8 cellular contexts compared by ENCODE assay signal in genomic region chr11:6443269-6444003, GRCh38. TPM values are rescaled to one million over a fixed set of nuclear protein-coding genes. Genes with fewer than 3 reads are reported as not detected.
DNase-seq lines count a peak whose midpoint lies in the region; ATAC-seq and TF ChIP-seq lines count a peak whose summit lies in the region.

No MANE protein-coding gene starts in this region.

- ATAC-seq in CD4-positive, alpha-beta T cell (ENCODE audit: poor library complexity) = peak; percentile 91
- ATAC-seq in GM19351 (IDR thresholded peaks at IDR 0.05; ENCODE audit: unreplicated experiment) (peak; percentile 88), HG03442 (IDR thresholded peaks at IDR 0.05; ENCODE audit: unreplicated experiment) (peak; percentile 87), heart left ventricle (peak in 3 of 4 donors; percentile 81 to 87 (median 83))

- no peak overlapping the region for H3K4me3 Mint-ChIP-seq in CD4-positive, alpha-beta T cell
- no peak overlapping the region for H3K4me3 Mint-ChIP-seq in activated naive CD4-positive, alpha-beta T cell treated with anti-CD3 and anti-CD28 coated beads, Interleukin-2, amount 10 ng/mL, durations not matched to agents 7 days and 5 days

- H3K4me1 ChIP-seq in heart left ventricle = peaks cover 0 to 5% (median 0%) of the 10 kb centered on the region in 12 donors

- 32 to 36% (median 34%) methylated on average over 5 of the region's 5 CpGs for WGBS in heart left ventricle, 4 donors

- H3K36me3 ChIP-seq in heart left ventricle = peaks cover 0 to 8% (median 3%) of the 10 kb centered on the region in 9 donors

- H3K27me3 ChIP-seq in CD4-positive, alpha-beta T cell (ENCODE audit: control insufficient read depth, insufficient read depth, low read length) = no peaks in the 10 kb centered on the region
- no peaks in the 10 kb centered on the region for H3K27me3 ChIP-seq in heart left ventricle

- in situ Hi-C loops in SK-MEL-5 (cut with HindIII; ENCODE audit: low pct_unique_long_range_greater_than_20kb, low sequenced_read_pairs) = no loop called here

- no peaks in the 10 kb centered on the region for H3K4me1 Mint-ChIP-seq in CD4-positive, alpha-beta T cell (ENCODE audit: low read depth)
- H3K4me1 Mint-ChIP-seq in activated naive CD4-positive, alpha-beta T cell treated with anti-CD3 and anti-CD28 coated beads, Interleukin-2, amount 10 ng/mL, durations not matched to agents 7 days and 5 days = no peaks in the 10 kb centered on the region

- H3K9me3 ChIP-seq in CD4-positive, alpha-beta T cell (ENCODE audit: control insufficient read depth, low read length) = no peaks in the 10 kb centered on the region
- H3K9me3 ChIP-seq in heart left ventricle = no peaks in the 10 kb centered on the region

- no peaks in the 10 kb centered on the region for H3K9me3 Mint-ChIP-seq in CD4-positive, alpha-beta T cell
- H3K9me3 Mint-ChIP-seq in activated naive CD4-positive, alpha-beta T cell treated with anti-CD3 and anti-CD28 coated beads, Interleukin-2, amount 10 ng/mL, durations not matched to agents 7 days and 5 days = no peaks in the 10 kb centered on the region

- no peaks in the 10 kb centered on the region for H3K27me3 Mint-ChIP-seq in CD4-positive, alpha-beta T cell
- H3K27me3 Mint-ChIP-seq in activated naive CD4-positive, alpha-beta T cell treated with anti-CD3 and anti-CD28 coated beads, Interleukin-2, amount 10 ng/mL, durations not matched to agents 7 days and 5 days = peaks cover 9% of the 10 kb centered on the region

- peak; percentile 89 for TF ChIP-seq CTCF in CD4-positive, alpha-beta T cell (IDR thresholded peaks at IDR 0.05)
- peak; percentile 66 to 90 (median 80) for TF ChIP-seq CTCF in heart left ventricle (IDR thresholded peaks at IDR 0.05)

- no peak overlapping the region for H3K27ac ChIP-seq in CD4-positive, alpha-beta T cell (ENCODE audit: low read depth, low read length)
- H3K27ac ChIP-seq in heart left ventricle = no peak overlapping the region

- TF ChIP-seq POLR2A in heart left ventricle (IDR thresholded peaks at IDR 0.05) = no peak

- H3K4me3 ChIP-seq in heart left ventricle = no peak overlapping the region

- intact Hi-C loops in CD4-positive, alpha-beta T cell (cut with DNase I, micrococcal nuclease) = loop anchor here (1.0 to 2.0 kb wide), 4 partner anchors 25 to 64 kb away; partner anchors contain the start of gene APBB1 (in 1 of the 2)
- intact Hi-C loops in heart left ventricle (cut with DNase I) = loop anchor here (1.0 to 10.0 kb wide), 8 partner anchors 61 to 261 kb away; no protein-coding TSS in a partner anchor

- peak; percentile 37 to 61 (median 45) for DNase-seq in CD4-positive, alpha-beta T cell
- DNase-seq in SK-MEL-5 (ENCODE audit: low read depth, low spot score) (peak; percentile 70), heart left ventricle (peak; percentile 40 to 70 (median 44)), renal cortical epithelial cell (ENCODE audit: low read depth) (peak; percentile 38), amniotic stem cell (lab: John Stamatoyannopoulos, UW) (no peak)
- peak; percentile 70 for DNase-seq in activated naive CD4-positive, alpha-beta T cell treated with anti-CD3 and anti-CD28 coated beads, Interleukin-2, amount 10 ng/mL, durations not matched to agents 7 days and 5 days

- POLR2A ChIA-PET in CD4-positive, alpha-beta T cell (lab: Charles Lee) = interaction anchor here (0.6 to 3.2 kb wide), 14 partner anchors 12 to 68 kb away, joined by 3 to 55 read pairs (median 4); partner anchors contain the start of genes APBB1, ARFIP2, SMPD1 and TIMM10B

- no peaks in the 10 kb centered on the region for H3K36me3 Mint-ChIP-seq in CD4-positive, alpha-beta T cell (ENCODE audit: low read depth)
- H3K36me3 Mint-ChIP-seq in activated naive CD4-positive, alpha-beta T cell treated with anti-CD3 and anti-CD28 coated beads, Interleukin-2, amount 10 ng/mL, durations not matched to agents 7 days and 5 days = no peaks in the 10 kb centered on the region

- H3K27ac Mint-ChIP-seq in CD4-positive, alpha-beta T cell = no peak overlapping the region
- H3K27ac Mint-ChIP-seq in activated naive CD4-positive, alpha-beta T cell treated with anti-CD3 and anti-CD28 coated beads, Interleukin-2, amount 10 ng/mL, durations not matched to agents 7 days and 5 days = no peak overlapping the region

- CTCF ChIA-PET in CD4-positive, alpha-beta T cell (lab: Charles Lee) = interaction anchor here (0.6 to 11.8 kb wide), 34 partner anchors 16 to 252 kb away, joined by 3 to 230 read pairs (median 5); partner anchors contain the start of genes APBB1, ARFIP2, MRPL17 and SMPD1
- CTCF ChIA-PET in activated naive CD4-positive, alpha-beta T cell treated with anti-CD3 and anti-CD28 coated beads, Interleukin-2, amount 10 ng/mL, durations not matched to agents 7 days and 5 days (lab: Charles Lee) = interaction anchor here (0.6 to 14.8 kb wide), 42 partner anchors 9 to 326 kb away, joined by 3 to 563 read pairs (median 4); partner anchors contain the start of genes ARFIP2, MRPL17, SMPD1 and TIMM10B

RNA-seq across cellular contexts. Expression of gene HPX, which starts 2.6 kb away (rescaled TPM):
- under 1 TPM; 0.52 to 0.87 TPM for total RNA-seq in CD4-positive, alpha-beta T cell
- total RNA-seq in SK-MEL-5 (2014; rRNA removed; shearing (Covaris generic)) = 0.35 TPM in 1 of 2 replicates, not detected in the other
- 0.62 TPM in 1 of 2 replicates, not detected in the other for polyA plus RNA-seq in SK-MEL-5 (2015; cell fraction: cytosol; rRNA removed)
- 4.3 TPM in 2 replicates for polyA plus RNA-seq in SK-MEL-5 (2015; cell fraction: nucleus; rRNA removed)
- 1 to 10 TPM in 1 of 9 donors, under 1 TPM in 3, not detected in 5; 0.17 to 1.5 (median 0.35) TPM for total RNA-seq in heart left ventricle
- polyA plus RNA-seq in heart left ventricle = under 1 TPM; 0.33 to 0.46 TPM
- total RNA-seq in renal cortical epithelial cell = 0.20 TPM in 1 of 2 replicates, not detected in the other

RNA-seq across cellular contexts. Expression of gene APBB1, which starts 24.5 kb away (rescaled TPM):
- total RNA-seq in CD4-positive, alpha-beta T cell = 100 to 1,000 TPM; 182 to 184 TPM
- 38.0 and 46.2 TPM in 2 replicates for total RNA-seq in SK-MEL-5 (2014; rRNA removed; shearing (Covaris generic))
- polyA plus RNA-seq in SK-MEL-5 (2015; cell fraction: cytosol; rRNA removed) = 42.3 and 44.6 TPM in 2 replicates
- polyA plus RNA-seq in SK-MEL-5 (2015; cell fraction: nucleus; rRNA removed) = 42.3 and 57.8 TPM in 2 replicates
- 100 to 1,000 TPM in 2 of 9 donors, 10 to 100 TPM in 7; 50.3 to 101 (median 83.5) TPM for total RNA-seq in heart left ventricle
- 100 to 1,000 TPM in 1 of 2 donors, 10 to 100 TPM in 1; 69.5 to 103 TPM for polyA plus RNA-seq in heart left ventricle
- total RNA-seq in renal cortical epithelial cell = 16.7 and 50.4 TPM in 2 replicates

RNA-seq across cellular contexts. Expression of gene TRIM3, which starts 30.3 kb away (rescaled TPM):
- 10 to 100 TPM; 16.4 to 16.6 TPM for total RNA-seq in CD4-positive, alpha-beta T cell
- total RNA-seq in SK-MEL-5 (2014; rRNA removed; shearing (Covaris generic)) = 11.7 and 12.8 TPM in 2 replicates
- polyA plus RNA-seq in SK-MEL-5 (2015; cell fraction: cytosol; rRNA removed) = 14.4 and 15.4 TPM in 2 replicates
- 178 and 188 TPM in 2 replicates for polyA plus RNA-seq in SK-MEL-5 (2015; cell fraction: nucleus; rRNA removed)
- total RNA-seq in heart left ventricle (10 to 100 TPM in 6 of 9 donors, 1 to 10 TPM in 3; 7.7 to 18.8 (median 10.4) TPM), renal cortical epithelial cell (5.6 and 16.5 TPM in 2 replicates)
- 10 to 100 TPM in 1 of 2 donors, 1 to 10 TPM in 1; 9.8 to 14.7 TPM for polyA plus RNA-seq in heart left ventricle

RNA-seq across cellular contexts. Expression of gene ARFIP2, which starts 37.7 kb away (rescaled TPM):
- total RNA-seq in CD4-positive, alpha-beta T cell = 10 to 100 TPM; 78.1 to 80.5 TPM
- 61.2 and 66.8 TPM in 2 replicates for total RNA-seq in SK-MEL-5 (2014; rRNA removed; shearing (Covaris generic))
- polyA plus RNA-seq in SK-MEL-5 (2015; cell fraction: cytosol; rRNA removed) = 58.1 and 63.1 TPM in 2 replicates
- polyA plus RNA-seq in SK-MEL-5 (2015; cell fraction: nucleus; rRNA removed) = 243 and 262 TPM in 2 replicates
- total RNA-seq in heart left ventricle (10 to 100 TPM; 10.7 to 24.9 (median 18.9) TPM), renal cortical epithelial cell (64.5 and 78.0 TPM in 2 replicates)
- 10 to 100 TPM; 14.0 to 36.7 TPM for polyA plus RNA-seq in heart left ventricle

RNA-seq across cellular contexts. Expression of gene TIMM10B, which starts 37.9 kb away (rescaled TPM):
- 10 to 100 TPM; 68.5 to 68.6 TPM for total RNA-seq in CD4-positive, alpha-beta T cell
- 61.3 and 68.5 TPM in 2 replicates for total RNA-seq in SK-MEL-5 (2014; rRNA removed; shearing (Covaris generic))
- 47.9 and 48.7 TPM in 2 replicates for polyA plus RNA-seq in SK-MEL-5 (2015; cell fraction: cytosol; rRNA removed)
- polyA plus RNA-seq in SK-MEL-5 (2015; cell fraction: nucleus; rRNA removed) = 53.6 and 54.9 TPM in 2 replicates
- total RNA-seq in heart left ventricle (10 to 100 TPM; 13.2 to 26.9 (median 16.1) TPM), renal cortical epithelial cell (34.7 and 38.7 TPM in 2 replicates)
- polyA plus RNA-seq in heart left ventricle = 10 to 100 TPM in 1 of 2 donors, 1 to 10 TPM in 1; 9.5 to 24.1 TPM
